Comparison of ENCODE assay signal across 1 cellular context in genomic region chr2:237614151-237614720, GRCh38.
TF ChIP-seq lines count a peak whose summit lies in the region.

No MANE protein-coding gene starts in this region.

TF ChIP-seq in HepG2, 621 proteins besides CTCF, POLR2A, EP300 and RAD21 (continued from another document and continues in another):
- TF ChIP-seq ZNF607 (CRISPR knock-in tag; IDR thresholded peaks at IDR 0.05; ENCODE audit: borderline replicate concordance) (0 out of 2 replicates have a peak, but pooled peaks have one; percentile 53), GTF2F1 (IDR thresholded peaks at IDR 0.05; ENCODE audit: low read length) (no peak), U2AF1 (optimal IDR thresholded peaks at IDR 0.05; ENCODE audit: low read depth, low read length) (no peak), FOXK2 (IDR thresholded peaks at IDR 0.05) (peak; percentile 82), ZNF280D (CRISPR knock-in tag; IDR thresholded peaks at IDR 0.05) (peak; percentile 92), SAP130 (CRISPR knock-in tag; IDR thresholded peaks at IDR 0.05; ENCODE audit: low read depth) (peak; percentile 97), UBTF (CRISPR knock-in tag; IDR thresholded peaks at IDR 0.05) (peak; percentile 72), MAX (IDR thresholded peaks at IDR 0.05) (peak; percentile 80), ZNF121 (CRISPR knock-in tag; IDR thresholded peaks at IDR 0.05) (0 out of 2 replicates have a peak, but pooled peaks have one; percentile 35), CC2D1A (CRISPR knock-in tag; IDR thresholded peaks at IDR 0.05) (no peak), LRRFIP1 (CRISPR knock-in tag; conservative IDR thresholded peaks at IDR 0.05) (no peak; the same call in 1 of the 2 replicates), PAXIP1 (CRISPR knock-in tag; conservative IDR thresholded peaks at IDR 0.05) (peak; percentile 95), HES4 (CRISPR knock-in tag; IDR thresholded peaks at IDR 0.05; ENCODE audit: borderline replicate concordance) (no peak), IRX3 (CRISPR knock-in tag; IDR thresholded peaks at IDR 0.05; ENCODE audit: borderline replicate concordance, low read depth) (no peak), ZNF691 (CRISPR knock-in tag; IDR thresholded peaks at IDR 0.05; ENCODE audit: borderline replicate concordance, low read depth) (no peak), BCL6 (CRISPR knock-in tag; IDR thresholded peaks at IDR 0.05) (peak; percentile 100), ZNF598 (CRISPR knock-in tag; IDR thresholded peaks at IDR 0.05; ENCODE audit: borderline replicate concordance) (no peak), ZNF234 (CRISPR knock-in tag; conservative IDR thresholded peaks at IDR 0.05) (no peak), KDM2A (CRISPR knock-in tag; IDR thresholded peaks at IDR 0.05; ENCODE audit: borderline replicate concordance, low read depth) (peak; percentile 71), TFDP1 (CRISPR knock-in tag; IDR thresholded peaks at IDR 0.05; ENCODE audit: borderline replicate concordance) (peak; percentile 45; the same call in 1 of the 2 replicates), ZNF101 (CRISPR knock-in tag; IDR thresholded peaks at IDR 0.05; ENCODE audit: borderline replicate concordance, low read depth) (no peak), TAF1 (CRISPR knock-in tag; IDR thresholded peaks at IDR 0.05) (peak; percentile 24; the same call in 1 of the 2 replicates), CSRNP1 (CRISPR knock-in tag; IDR thresholded peaks at IDR 0.05) (peak; percentile 83; the same call in 1 of the 2 replicates), ZSCAN29 (CRISPR knock-in tag; conservative IDR thresholded peaks at IDR 0.05) (no peak), ZNF124 (CRISPR knock-in tag; IDR thresholded peaks at IDR 0.05) (peak; percentile 81), TCF12 (IDR thresholded peaks at IDR 0.05) (no peak), TCF12 (CRISPR knock-in tag; IDR thresholded peaks at IDR 0.05) (peak; percentile 94), GABPA (IDR thresholded peaks at IDR 0.05; ENCODE audit: low read depth, low read length) (no peak), GABPA (CRISPR knock-in tag; IDR thresholded peaks at IDR 0.05; ENCODE audit: low read depth) (peak; percentile 64), CREM (IDR thresholded peaks at IDR 0.05) (peak; percentile 94), CREM (CRISPR knock-in tag; IDR thresholded peaks at IDR 0.05) (no peak), ZNF775 (CRISPR knock-in tag; IDR thresholded peaks at IDR 0.05; ENCODE audit: borderline replicate concordance) (no peak), FOXO4 (CRISPR knock-in tag; conservative IDR thresholded peaks at IDR 0.05) (no peak), ZNF780A (CRISPR knock-in tag; IDR thresholded peaks at IDR 0.05) (no peak), MLXIP (CRISPR knock-in tag; IDR thresholded peaks at IDR 0.05; ENCODE audit: borderline replicate concordance) (no peak), AGO2 (optimal IDR thresholded peaks at IDR 0.05; ENCODE audit: low read depth, low read length) (no peak), ZNF333 (CRISPR knock-in tag; IDR thresholded peaks at IDR 0.05; ENCODE audit: borderline replicate concordance) (no peak), ZBTB26 (CRISPR knock-in tag; IDR thresholded peaks at IDR 0.05; ENCODE audit: borderline replicate concordance) (peak; percentile 71; the same call in 1 of the 2 replicates)
